In the genomic region with DNA sequence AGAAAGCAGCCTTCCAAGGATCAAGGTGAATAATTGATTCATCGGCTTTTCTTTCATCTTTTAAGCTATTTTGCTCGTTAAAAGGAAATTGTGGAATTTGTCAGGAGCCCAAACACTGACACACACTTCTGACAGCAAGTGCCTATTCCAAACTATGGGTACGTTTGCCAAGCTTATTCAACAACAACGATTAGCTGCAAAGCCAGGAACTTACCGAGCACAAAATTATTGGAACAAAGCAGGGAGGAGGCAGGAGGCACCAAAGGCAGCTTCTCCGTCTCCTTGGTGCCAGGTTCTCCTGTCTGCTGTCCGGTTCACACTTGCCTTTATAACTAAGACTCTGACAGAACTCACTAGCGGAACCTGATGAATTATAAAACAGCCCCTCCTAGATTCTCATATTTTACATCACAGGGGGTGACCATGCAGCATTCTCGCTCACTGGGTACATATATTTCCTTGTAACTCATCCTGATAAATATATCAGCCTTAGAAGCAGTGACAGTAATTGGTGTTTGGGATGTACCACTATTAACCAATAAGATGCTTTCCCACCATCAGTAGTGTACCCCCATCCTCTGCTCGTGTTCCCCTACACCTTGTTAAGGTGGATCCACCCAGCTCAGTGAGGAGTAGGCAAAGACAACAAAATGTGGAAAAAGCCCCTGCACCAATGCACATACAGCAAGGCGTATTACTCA, we compare ENCODE assay signal across 1 cellular context.
TF ChIP-seq lines count a peak whose summit lies in the region.

No MANE protein-coding gene starts in this region.

TF ChIP-seq in SK-N-SH treated with all-trans-retinoic acid at 6 μM for 48 hours, 23 proteins besides CTCF, POLR2A, EP300 and RAD21 (continued from another document):
- TF ChIP-seq, protein P1, sequence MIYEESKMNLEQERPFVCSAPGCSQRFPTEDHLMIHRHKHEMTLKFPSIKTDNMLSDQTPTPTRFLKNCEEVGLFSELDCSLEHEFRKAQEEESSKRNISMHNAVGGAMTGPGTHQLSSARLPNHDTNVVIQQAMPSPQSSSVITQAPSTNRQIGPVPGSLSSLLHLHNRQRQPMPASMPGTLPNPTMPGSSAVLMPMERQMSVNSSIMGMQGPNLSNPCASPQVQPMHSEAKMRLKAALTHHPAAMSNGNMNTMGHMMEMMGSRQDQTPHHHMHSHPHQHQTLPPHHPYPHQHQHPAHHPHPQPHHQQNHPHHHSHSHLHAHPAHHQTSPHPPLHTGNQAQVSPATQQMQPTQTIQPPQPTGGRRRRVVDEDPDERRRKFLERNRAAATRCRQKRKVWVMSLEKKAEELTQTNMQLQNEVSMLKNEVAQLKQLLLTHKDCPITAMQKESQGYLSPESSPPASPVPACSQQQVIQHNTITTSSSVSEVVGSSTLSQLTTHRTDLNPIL (CRISPR knock-in tag; IDR thresholded peaks at IDR 0.05; ENCODE audit: low read depth), result no peak
- TF ChIP-seq, protein P2, sequence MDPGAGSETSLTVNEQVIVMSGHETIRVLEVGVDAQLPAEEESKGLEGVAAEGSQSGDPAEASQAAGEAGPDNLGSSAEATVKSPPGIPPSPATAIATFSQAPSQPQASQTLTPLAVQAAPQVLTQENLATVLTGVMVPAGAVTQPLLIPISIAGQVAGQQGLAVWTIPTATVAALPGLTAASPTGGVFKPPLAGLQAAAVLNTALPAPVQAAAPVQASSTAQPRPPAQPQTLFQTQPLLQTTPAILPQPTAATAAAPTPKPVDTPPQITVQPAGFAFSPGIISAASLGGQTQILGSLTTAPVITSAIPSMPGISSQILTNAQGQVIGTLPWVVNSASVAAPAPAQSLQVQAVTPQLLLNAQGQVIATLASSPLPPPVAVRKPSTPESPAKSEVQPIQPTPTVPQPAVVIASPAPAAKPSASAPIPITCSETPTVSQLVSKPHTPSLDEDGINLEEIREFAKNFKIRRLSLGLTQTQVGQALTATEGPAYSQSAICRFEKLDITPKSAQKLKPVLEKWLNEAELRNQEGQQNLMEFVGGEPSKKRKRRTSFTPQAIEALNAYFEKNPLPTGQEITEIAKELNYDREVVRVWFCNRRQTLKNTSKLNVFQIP (CRISPR knock-in tag; IDR thresholded peaks at IDR 0.05; ENCODE audit: borderline replicate concordance, low read depth), result no peak
- TF ChIP-seq ESRRG (CRISPR knock-in tag; IDR thresholded peaks at IDR 0.05) (no peak), ZNF8 (CRISPR knock-in tag; IDR thresholded peaks at IDR 0.05) (no peak), ZFP3 (CRISPR knock-in tag; IDR thresholded peaks at IDR 0.05) (no peak), SNAI2 (CRISPR knock-in tag; IDR thresholded peaks at IDR 0.05) (no peak)
